Comparison of ENCODE assay signal across 28 cellular contexts in genomic region chr14:30564868-30565248, GRCh38. TPM values are rescaled to one million over a fixed set of nuclear protein-coding genes. Genes with fewer than 3 reads are reported as not detected.
DNase-seq lines count a peak whose midpoint lies in the region; ATAC-seq and TF ChIP-seq lines count a peak whose summit lies in the region.
"Had no signal": no experiment of that assay in that cellular context is flagged by ENCODE, and none has a peak within 500 bp of the region (broad histone marks: within the 10 kb centered on the region; RNA-seq: fewer than 3 reads in every experiment).

No MANE protein-coding gene starts in this region.

- no peak for ATAC-seq in CD4-positive, CD25-positive, alpha-beta regulatory T cell (ENCODE audit: low read depth in 2 of 2)
- no peak for ATAC-seq in naive thymus-derived CD4-positive, alpha-beta T cell
- ATAC-seq in GM19035 (IDR thresholded peaks at IDR 0.05; ENCODE audit: unreplicated experiment) = no peak
- ATAC-seq: GM12878, K562, T-cell had no signal

- peaks cover 18% of the 10 kb centered on the region for H3K4me1 ChIP-seq in CD4-positive, CD25-positive, alpha-beta regulatory T cell (ENCODE audit: control insufficient read depth, insufficient read depth, low read length, poor library complexity, severe bottlenecking)
- H3K4me1 ChIP-seq in HEK293 (ENCODE audit: control insufficient read depth, insufficient read depth, low read length) = peaks cover 11% of the 10 kb centered on the region
- H3K4me1 ChIP-seq in naive thymus-derived CD4-positive, alpha-beta T cell (ENCODE audit: control insufficient read depth in 2 of 2, insufficient read depth in 2 of 2, low read length in 2 of 2) = peaks cover 9 to 15% of the 10 kb centered on the region in 2 donors
- H3K4me1 ChIP-seq in testis = no peaks in the 10 kb centered on the region

- peak overlapping the region; percentile 4 for H3K4me3 ChIP-seq in CD4-positive, CD25-positive, alpha-beta regulatory T cell (ENCODE audit: low read depth, low read length)
- H3K4me3 ChIP-seq in HEK293 (ENCODE audit: low read depth, low read length) (no peak overlapping the region), SU-DHL-6 (ENCODE audit: insufficient read depth, low read length, poor library complexity, severe bottlenecking) (no peak overlapping the region), testis (no peak overlapping the region)
- no peak overlapping the region for H3K4me3 ChIP-seq in naive thymus-derived CD4-positive, alpha-beta T cell (ENCODE audit: low read length)
- H3K4me3 ChIP-seq: BLaER1, GM12878, K562, PC-9, SJSA1 had no signal

- intact Hi-C loops in naive thymus-derived CD4-positive, alpha-beta T cell (cut with micrococcal nuclease) = no loop called here
- intact Hi-C loops in testis (cut with DNase I; ENCODE audit: low total_unique reads) = no loop called here

- no peaks in the 10 kb centered on the region for H3K27me3 ChIP-seq in CD4-positive, CD25-positive, alpha-beta regulatory T cell (ENCODE audit: control insufficient read depth, insufficient read depth, low read length)
- H3K27me3 ChIP-seq in SU-DHL-6 (ENCODE audit: low read length) = no peaks in the 10 kb centered on the region
- H3K27me3 ChIP-seq in naive thymus-derived CD4-positive, alpha-beta T cell (ENCODE audit: control insufficient read depth in 2 of 2, insufficient read depth in 2 of 2, low read length in 2 of 2) = no peaks in the 10 kb centered on the region
- no peaks in the 10 kb centered on the region for H3K27me3 ChIP-seq in testis
- H3K27me3 ChIP-seq: BLaER1, SJSA1 had no signal

- peaks cover 43% of the 10 kb centered on the region for H4K20me1 ChIP-seq in SU-DHL-6 (ENCODE audit: low read depth, low read length)

- peaks cover 28% of the 10 kb centered on the region for H3K36me3 Mint-ChIP-seq in CD4-positive, CD25-positive, alpha-beta regulatory T cell
- peaks cover 0 to 36% (median 31%) of the 10 kb centered on the region in 5 donors for H3K36me3 Mint-ChIP-seq in naive thymus-derived CD4-positive, alpha-beta T cell
- no peaks in the 10 kb centered on the region for H3K36me3 Mint-ChIP-seq in glutamatergic neuron (ENCODE audit: unreplicated experiment)

- POLR2A ChIA-PET in HEK293 (lab: Yijun Ruan, JAX) = no interaction called here
- POLR2A ChIA-PET in naive thymus-derived CD4-positive, alpha-beta T cell (lab: Charles Lee) = no interaction called here

- no peak overlapping the region for H3K9ac ChIP-seq in SU-DHL-6 (ENCODE audit: low read length)
- H3K9ac ChIP-seq: BLaER1 had no signal

- peak overlapping the region; percentile 4 for H3K4me2 ChIP-seq in SU-DHL-6 (ENCODE audit: low read depth, low read length, poor library complexity, severe bottlenecking)
- H3K4me2 ChIP-seq: BLaER1, PC-9 had no signal

- H3K4me1 Mint-ChIP-seq in CD4-positive, CD25-positive, alpha-beta regulatory T cell = peaks cover 58 to 76% (median 67%) of the 10 kb centered on the region in 4 donors
- peaks cover 52 to 92% (median 82%) of the 10 kb centered on the region in 7 donors for H3K4me1 Mint-ChIP-seq in naive thymus-derived CD4-positive, alpha-beta T cell
- H3K4me1 Mint-ChIP-seq in glutamatergic neuron (ENCODE audit: low read depth, unreplicated experiment) = peaks cover 11% of the 10 kb centered on the region

- no peak overlapping the region for H2AFZ ChIP-seq in SU-DHL-6 (ENCODE audit: low read depth, low read length, severe bottlenecking)
- H2AFZ ChIP-seq: PC-9 had no signal

- DNase-seq in CD4-positive, CD25-positive, alpha-beta regulatory T cell = no peak
- no peak for DNase-seq in naive thymus-derived CD4-positive, alpha-beta T cell
- DNase-seq in testis = no peak
- DNase-seq in glutamatergic neuron = no peak
- DNase-seq: CD4-positive, alpha-beta T cell; EL; GDM1; HCEC 1CT; Kasumi-1; MV-4-11; NCI-H1105; NCI-H1436 treated with DMSO at 0.1 percent for 48 hours; NCI-H187 treated with DMSO at 0.1 percent for 48 hours; NCI-H2171 treated with DMSO at 0.1 percent for 48 hours; NCI-H524; NCI-H774; NK-92 treated with Interleukin-12 subunit alpha and Interleukin-12 subunit beta, amount 100 ng/mL, for 24 hours; PC-9; Right ventricle myocardium superior; T-cell had no signal

- TF ChIP-seq POLR2A in testis (IDR thresholded peaks at IDR 0.05) = no peak

- H3K27me3 Mint-ChIP-seq in CD4-positive, CD25-positive, alpha-beta regulatory T cell = no peaks in the 10 kb centered on the region
- H3K27me3 Mint-ChIP-seq in naive thymus-derived CD4-positive, alpha-beta T cell = no peaks in the 10 kb centered on the region
- H3K27me3 Mint-ChIP-seq in glutamatergic neuron (ENCODE audit: unreplicated experiment) = no peaks in the 10 kb centered on the region
- H3K27me3 Mint-ChIP-seq: CD4-positive, alpha-beta T cell; T-cell had no signal

- H3K36me3 ChIP-seq in CD4-positive, CD25-positive, alpha-beta regulatory T cell (ENCODE audit: control insufficient read depth, insufficient read depth, low read length) = peaks cover 6% of the 10 kb centered on the region
- peaks cover 4 to 6% of the 10 kb centered on the region in 2 experiments for H3K36me3 ChIP-seq in HEK293 (ENCODE audit: control insufficient read depth in 2 of 2, insufficient read depth in 1 of 2, low read length in 2 of 2)
- H3K36me3 ChIP-seq in SU-DHL-6 (ENCODE audit: low read length) = peaks cover 18% of the 10 kb centered on the region
- H3K36me3 ChIP-seq in naive thymus-derived CD4-positive, alpha-beta T cell (ENCODE audit: control insufficient read depth in 2 of 3, insufficient read depth in 3 of 3, low read length in 3 of 3) = no peaks in the 10 kb centered on the region
- no peaks in the 10 kb centered on the region for H3K36me3 ChIP-seq in testis (ENCODE audit: low read depth, missing control alignments)

- 0 out of 2 replicates have a peak, but pooled peaks cover 5% of the 10 kb centered on the region for H3F3A ChIP-seq in SU-DHL-6 (ENCODE audit: insufficient read depth)

- no peak overlapping the region for H3K27ac Mint-ChIP-seq in CD4-positive, CD25-positive, alpha-beta regulatory T cell
- no peak overlapping the region for H3K27ac Mint-ChIP-seq in naive thymus-derived CD4-positive, alpha-beta T cell
- H3K27ac Mint-ChIP-seq in glutamatergic neuron (ENCODE audit: unreplicated experiment) = no peak overlapping the region
- H3K27ac Mint-ChIP-seq: CD4-positive, alpha-beta T cell; T-cell had no signal

- H3K27ac ChIP-seq in CD4-positive, CD25-positive, alpha-beta regulatory T cell (ENCODE audit: insufficient read depth, low read length, poor library complexity, severe bottlenecking) = no peak overlapping the region
- no peak overlapping the region for H3K27ac ChIP-seq in HEK293 (ENCODE audit: extremely low read depth, low read depth, low read length)
- H3K27ac ChIP-seq in SU-DHL-6 (ENCODE audit: low read depth, low read length) = no peak overlapping the region
- no peak overlapping the region for H3K27ac ChIP-seq in naive thymus-derived CD4-positive, alpha-beta T cell (ENCODE audit: low read depth, low read length)
- H3K27ac ChIP-seq in testis = no peak overlapping the region
- H3K27ac ChIP-seq: BLaER1, HL-60, PC-9, SJSA1 had no signal

- no peaks in the 10 kb centered on the region for H3K9me3 Mint-ChIP-seq in CD4-positive, CD25-positive, alpha-beta regulatory T cell
- peaks cover 0 to 7% (median 0%) of the 10 kb centered on the region in 11 donors for H3K9me3 Mint-ChIP-seq in naive thymus-derived CD4-positive, alpha-beta T cell
- H3K9me3 Mint-ChIP-seq in glutamatergic neuron (ENCODE audit: unreplicated experiment) = no peaks in the 10 kb centered on the region
- H3K9me3 Mint-ChIP-seq: CD4-positive, alpha-beta T cell; T-cell had no signal

- no peak for TF ChIP-seq CTCF in HEK293 (tag by site-specific recombination; IDR thresholded peaks at IDR 0.05)
- TF ChIP-seq CTCF in SU-DHL-6 (IDR thresholded peaks at IDR 0.05; ENCODE audit: insufficient read depth, low read length, poor library complexity, severe bottlenecking) = no peak
- TF ChIP-seq CTCF in testis (IDR thresholded peaks at IDR 0.05) = no peak
- TF ChIP-seq CTCF in glutamatergic neuron (IDR thresholded peaks at IDR 0.05; ENCODE audit: partially characterized antibody, unreplicated experiment) = no peak

- H3K4me3 Mint-ChIP-seq in CD4-positive, CD25-positive, alpha-beta regulatory T cell = peak overlapping the region in 2 of 4 donors; percentile 34 to 45
- H3K4me3 Mint-ChIP-seq in naive thymus-derived CD4-positive, alpha-beta T cell = peak overlapping the region in 7 of 10 donors; percentile 4 to 55 (median 39)
- no peak overlapping the region for H3K4me3 Mint-ChIP-seq in glutamatergic neuron (ENCODE audit: unreplicated experiment)
- H3K4me3 Mint-ChIP-seq: CD4-positive, alpha-beta T cell had no signal

- peaks cover 99% of the 10 kb centered on the region for H3K79me2 ChIP-seq in SU-DHL-6 (ENCODE audit: insufficient read depth, low read length)

- CTCF ChIA-PET in HEK293 (lab: Yijun Ruan, JAX) = no interaction called here
- CTCF ChIA-PET in naive thymus-derived CD4-positive, alpha-beta T cell (lab: Charles Lee) = no interaction called here

- no peaks in the 10 kb centered on the region for H3K9me2 ChIP-seq in SU-DHL-6 (replicated peaks; ENCODE audit: insufficient read depth, low read length)

- no peaks in the 10 kb centered on the region for H3K9me3 ChIP-seq in CD4-positive, CD25-positive, alpha-beta regulatory T cell (ENCODE audit: control insufficient read depth in 2 of 2, low read length in 2 of 2)
- no peaks in the 10 kb centered on the region for H3K9me3 ChIP-seq in HEK293 (ENCODE audit: control insufficient read depth, insufficient read depth, low read depth, low read length)
- no peaks in the 10 kb centered on the region for H3K9me3 ChIP-seq in SU-DHL-6 (ENCODE audit: insufficient read depth, low read length)
- H3K9me3 ChIP-seq in naive thymus-derived CD4-positive, alpha-beta T cell (ENCODE audit: control insufficient read depth in 2 of 3, low read length in 3 of 3) = no peaks in the 10 kb centered on the region
- no peaks in the 10 kb centered on the region for H3K9me3 ChIP-seq in testis
- H3K9me3 ChIP-seq: SJSA1 had no signal

RNA-seq across cellular contexts. Expression of gene G2E3, which starts 5.9 kb away (rescaled TPM):
- 23.9 TPM for total RNA-seq in CD4-positive, CD25-positive, alpha-beta regulatory T cell
- 10 to 100 TPM; 13.5 to 18.0 (median 16.1) TPM for polyA plus RNA-seq in CD4-positive, CD25-positive, alpha-beta regulatory T cell
- 10 to 100 TPM; 25.0 to 29.7 (median 28.6) TPM for total RNA-seq in naive thymus-derived CD4-positive, alpha-beta T cell
- polyA plus RNA-seq in naive thymus-derived CD4-positive, alpha-beta T cell = 10 to 100 TPM; 12.6 to 18.9 TPM
- total RNA-seq in testis = 10 to 100 TPM; 29.5 to 42.7 TPM
- 53.2 TPM for polyA plus RNA-seq in testis (ENCODE audit: insufficient read depth, low read depth, low replicate concordance)
- 31.4 TPM for total RNA-seq in glutamatergic neuron (ENCODE audit: unreplicated experiment)

RNA-seq across cellular contexts. Expression of gene SCFD1, which starts 57.3 kb away (rescaled TPM):
- total RNA-seq in CD4-positive, CD25-positive, alpha-beta regulatory T cell = 86.6 TPM
- 10 to 100 TPM; 56.1 to 75.1 (median 62.4) TPM for polyA plus RNA-seq in CD4-positive, CD25-positive, alpha-beta regulatory T cell
- 10 to 100 TPM; 63.2 to 75.4 (median 68.2) TPM for total RNA-seq in naive thymus-derived CD4-positive, alpha-beta T cell
- 10 to 100 TPM; 59.5 to 62.4 TPM for polyA plus RNA-seq in naive thymus-derived CD4-positive, alpha-beta T cell
- 10 to 100 TPM; 63.3 to 74.6 TPM for total RNA-seq in testis
- polyA plus RNA-seq in testis (ENCODE audit: insufficient read depth, low read depth, low replicate concordance) = 43.3 TPM
- 68.9 TPM for total RNA-seq in glutamatergic neuron (ENCODE audit: unreplicated experiment)
